Comparison of ENCODE assay signal across 8 cellular contexts in the genomic region with DNA sequence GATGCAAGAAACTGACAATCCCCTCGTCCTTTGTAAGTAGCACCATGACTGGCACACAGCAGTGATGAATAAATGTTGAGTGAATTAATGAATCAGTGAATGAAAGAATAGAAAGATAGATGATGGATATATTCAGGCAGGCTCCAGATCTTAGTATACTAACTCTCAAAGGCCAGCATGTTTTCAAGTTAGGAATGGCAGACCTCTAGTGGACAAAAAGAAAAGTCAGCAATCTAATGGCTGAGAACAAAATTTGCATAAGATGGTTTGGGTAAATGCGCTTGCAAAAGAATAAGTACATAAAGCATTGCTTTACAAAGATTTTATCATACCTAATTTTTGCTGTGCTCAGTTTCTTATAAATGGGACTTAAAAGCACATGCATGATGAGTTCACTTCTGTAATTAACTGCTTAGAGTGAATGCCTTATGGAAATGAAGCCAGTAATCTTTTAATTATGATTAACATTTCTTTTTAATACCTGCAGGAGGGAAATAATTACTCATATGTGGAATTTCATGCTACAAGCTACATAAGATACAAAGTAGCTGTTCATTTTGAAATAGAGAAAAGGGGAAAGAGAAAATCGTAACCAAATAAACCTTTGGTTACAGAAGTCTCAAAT.
DNase-seq lines count a peak whose midpoint lies in the region; ATAC-seq and TF ChIP-seq lines count a peak whose summit lies in the region.

No MANE protein-coding gene starts in this region.

- intact Hi-C loops in A673 (cut with micrococcal nuclease; ENCODE audit: unreplicated experiment): loop anchor here (2.0 to 10.0 kb wide), 3 partner anchors 180 to 276 kb away; no protein-coding TSS in a partner anchor

- peak; percentile 57 for TF ChIP-seq CTCF in A673 (conservative IDR thresholded peaks at IDR 0.05; ENCODE audit: low read depth, low read length)
- TF ChIP-seq CTCF in GM10266 (IDR thresholded peaks at IDR 0.05; ENCODE audit: control insufficient read depth, insufficient read depth, low read depth, missing control alignments): peak; percentile 60
- TF ChIP-seq CTCF in WERI-Rb-1 (IDR thresholded peaks at IDR 0.05; ENCODE audit: low read depth, low read length): peak; percentile 67

- H3K9me3 ChIP-seq in A673 (ENCODE audit: low read depth, low read length, poor library complexity, severe bottlenecking) (no peaks in the 10 kb centered on the region), WERI-Rb-1 (ENCODE audit: severe bottlenecking) (no peaks in the 10 kb centered on the region)

- H3K27ac ChIP-seq in A673 (ENCODE audit: low read depth, low read length, poor library complexity, severe bottlenecking) (no peak overlapping the region), WERI-Rb-1 (no peak overlapping the region)

- ATAC-seq in HG02588 (IDR thresholded peaks at IDR 0.05; ENCODE audit: unreplicated experiment): peak; percentile 59

- CTCF ChIA-PET in A673 (lab: Charles Lee): no interaction called here

- DNase-seq in A673 (ENCODE audit: low spot score) (peak; percentile 25), GM10266 (ENCODE audit: extremely low spot score) (peak; percentile 14), NCI-H1092 treated with DMSO at 0.1 percent for 48 hours (lab: John Stamatoyannopoulos, UW) (peak; percentile 74), WERI-Rb-1 (no peak), globus pallidus (ENCODE audit: low spot score) (peak; percentile 53), renal cortical epithelial cell (ENCODE audit: low read depth) (peak; percentile 65), NK-92 (lab: John Stamatoyannopoulos, UW; ENCODE audit: unreplicated experiment) (no peak)

- no TSS peak for BruUV-seq in A673 (replicated peaks; lab: Mats Ljungman, UMichigan)

- no peak overlapping the region for H3K4me3 ChIP-seq in A673 (ENCODE audit: low read depth, low read length, poor library complexity, severe bottlenecking)
- H3K4me3 ChIP-seq in WERI-Rb-1 (ENCODE audit: low read depth, low read length): no peak overlapping the region

- POLR2A ChIA-PET in A673 (lab: Charles Lee; ENCODE audit: low non-redundant PET): no interaction called here

- H3K27me3 ChIP-seq in A673 (replicated peaks; ENCODE audit: insufficient read depth, low read depth, low read length, poor library complexity): no peaks in the 10 kb centered on the region
- no peaks in the 10 kb centered on the region for H3K27me3 ChIP-seq in WERI-Rb-1 (ENCODE audit: insufficient read depth, low read depth, severe bottlenecking)

- H3K4me1 ChIP-seq in A673 (ENCODE audit: insufficient read depth, low read length, poor library complexity, severe bottlenecking): no peaks in the 10 kb centered on the region

- H3K36me3 ChIP-seq in A673 (ENCODE audit: insufficient read depth, low read length, poor library complexity, severe bottlenecking): no peaks in the 10 kb centered on the region
- H3K36me3 ChIP-seq in WERI-Rb-1: no peaks in the 10 kb centered on the region

Comparison
In these comparisons a context has a peak if more than half of its experiments do, and no peak if none do; other contexts are left out.
1. DNase-seq: peak in A673 (single experiment), GM10266 (single experiment), NCI-H1092 treated with DMSO at 0.1 percent for 48 hours (single experiment), globus pallidus (single experiment) and renal cortical epithelial cell (single experiment); none in WERI-Rb-1 (single experiment) and NK-92 (single experiment).
2. Peak in every context shown above with its lines, with median percentiles within 50 percentile points of each other: CTCF ChIP-seq.